Comparison of ENCODE assay signal across 24 cellular contexts in the genomic region with DNA sequence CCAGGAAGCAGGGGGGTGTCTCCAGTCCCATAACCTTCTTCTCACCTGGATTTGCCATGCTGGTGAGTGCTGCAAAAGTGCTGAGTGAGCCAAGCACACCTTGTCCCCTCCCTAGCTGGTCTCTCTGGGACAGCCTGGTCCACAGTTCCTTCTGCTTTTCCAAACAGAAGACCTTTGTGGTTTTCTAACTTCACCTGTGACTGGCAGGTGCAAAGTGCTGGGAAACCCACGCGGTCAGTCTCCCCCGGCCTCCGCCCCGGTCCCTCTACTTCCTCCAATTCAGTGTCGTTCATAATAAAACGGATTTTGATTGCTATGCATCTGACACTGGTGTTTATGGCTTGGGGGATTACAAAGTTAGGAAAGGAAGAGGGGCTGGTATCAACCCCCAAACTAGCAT. TPM values are rescaled to one million over a fixed set of nuclear protein-coding genes. Genes with fewer than 3 reads are reported as not detected.
DNase-seq lines count a peak whose midpoint lies in the region; ATAC-seq, FAIRE-seq and TF ChIP-seq lines count a peak whose summit lies in the region.
"Had no signal": no experiment of that assay in that cellular context is flagged by ENCODE, and none has a peak within 500 bp of the region (broad histone marks: within the 10 kb centered on the region; RNA-seq: fewer than 3 reads in every experiment).

No MANE protein-coding gene starts in this region.

- BruUV-seq in K562 (replicated peaks; lab: Mats Ljungman, UMichigan) (no TSS peak), A673 (replicated peaks; lab: Mats Ljungman, UMichigan) (no TSS peak)

- TF ChIP-seq CTCF in SK-N-SH (IDR thresholded peaks at IDR 0.05) (no peak), K562 (IDR thresholded peaks at IDR 0.05 in 2 of 3, conservative IDR thresholded peaks at IDR 0.05 in 1 of 3; ENCODE audit: insufficient read depth in 2 of 3, low read depth in 1 of 3, low read length in 3 of 3) (no peak), osteocyte (IDR thresholded peaks at IDR 0.05) (no peak), A673 (conservative IDR thresholded peaks at IDR 0.05; ENCODE audit: low read depth, low read length) (no peak)

- H3K27ac Mint-ChIP-seq in osteocyte (ENCODE audit: unreplicated experiment): no peak overlapping the region
- H3K27ac Mint-ChIP-seq: CD8-positive, alpha-beta T cell; H9 had no signal

- H4K20me1 ChIP-seq in SK-N-SH (ENCODE audit: insufficient read depth): no peaks in the 10 kb centered on the region
- H4K20me1 ChIP-seq in K562 (replicated peaks; ENCODE audit: control insufficient read depth, insufficient read depth, low read length): peaks cover 3% of the 10 kb centered on the region; the same call in 1 of the 2 replicates
- H4K20me1 ChIP-seq: BLaER1 had no signal

- in situ Hi-C loops in KBM-7 (cut with MboI; ENCODE audit: low pct_unique_long_range_greater_than_20kb, low sequenced_read_pairs): loop anchor here (25.0 kb wide), 1 partner anchor 271 kb away; no protein-coding TSS in a partner anchor
- in situ Hi-C loops in K562 (cut with MboI): loop anchor here (10.0 kb wide), 1 partner anchor 288 kb away; no protein-coding TSS in a partner anchor

- no peaks in the 10 kb centered on the region for H3K9me1 ChIP-seq in K562 (ENCODE audit: control insufficient read depth, insufficient read depth, low read length)

- 14% methylated on average over 7 of the region's 7 CpGs for WGBS in SK-N-SH (ENCODE audit: low lambda C conversion rate)
- 7% methylated on average over 7 of the region's 7 CpGs for WGBS in K562 (ENCODE audit: insufficient coverage, low coverage, missing lambda C conversion rate)

- H2AFZ ChIP-seq in SK-N-SH (ENCODE audit: low read depth) (no peak overlapping the region; the same call in 1 of the 2 replicates), K562 (ENCODE audit: low read depth, low read length) (no peak overlapping the region)
- H2AFZ ChIP-seq: GM23248 had no signal

- intact Hi-C loops in K562 (cut with micrococcal nuclease) (no loop called here), A673 (cut with micrococcal nuclease; ENCODE audit: unreplicated experiment) (loop anchor here (10.0 kb wide), 1 partner anchor 468 kb away; no protein-coding TSS in a partner anchor)

- TF ChIP-seq POLR2A in K562 (conservative IDR thresholded peaks at IDR 0.05) (no peak), GM12891 (IDR thresholded peaks at IDR 0.05; ENCODE audit: low read depth, low read length) (no peak)

- peak overlapping the region; percentile 67; the same call in 1 of the 2 replicates for H3K4me2 ChIP-seq in SK-N-SH
- H3K4me2 ChIP-seq in K562 (ENCODE audit: insufficient read depth, low read length): peak overlapping the region; percentile 43; the same call in 1 of the 2 replicates
- H3K4me2 ChIP-seq: A549, BLaER1 had no signal

- peaks cover 14% of the 10 kb centered on the region for H3K27me3 Mint-ChIP-seq in osteocyte (ENCODE audit: unreplicated experiment)

- H3K36me3 Mint-ChIP-seq in osteocyte (ENCODE audit: unreplicated experiment): no peaks in the 10 kb centered on the region
- H3K36me3 Mint-ChIP-seq: CD4-positive, CD25-positive, alpha-beta regulatory T cell; CD8-positive, alpha-beta T cell had no signal

- no peaks in the 10 kb centered on the region for H3F3A ChIP-seq in SK-N-SH (replicated peaks; ENCODE audit: insufficient read depth)

- TF ChIP-seq RAD21 in SK-N-SH (IDR thresholded peaks at IDR 0.05; ENCODE audit: low read length): no peak
- TF ChIP-seq RAD21 in K562 (CRISPR knock-in tag; conservative IDR thresholded peaks at IDR 0.05 in 1 of 2, IDR thresholded peaks at IDR 0.05 in 1 of 2): no peak

- H3K4me3 Mint-ChIP-seq in osteocyte (ENCODE audit: unreplicated experiment): no peak overlapping the region
- H3K4me3 Mint-ChIP-seq: CD4-positive, CD25-positive, alpha-beta regulatory T cell; CD8-positive, alpha-beta T cell; H9 had no signal

- H3K79me2 ChIP-seq in SK-N-SH (ENCODE audit: insufficient read depth): no peaks in the 10 kb centered on the region
- H3K79me2 ChIP-seq in K562 (ENCODE audit: control insufficient read depth, insufficient read depth, low read length): no peaks in the 10 kb centered on the region

- ATAC-seq in SK-N-SH treated with all-trans-retinoic acid at 6 μM for 48 hours (no peak), K562 (no peak), HG03565 (IDR thresholded peaks at IDR 0.05; ENCODE audit: unreplicated experiment) (no peak)
- ATAC-seq: A549; CD8-positive, alpha-beta T cell; HCT116 had no signal

- CTCF ChIA-PET in SK-N-SH (lab: Yijun Ruan, JAX): interaction anchor here (1.0 to 6.9 kb wide), 7 partner anchors 15 to 285 kb away, joined by 3 to 98 read pairs (median 41); a partner anchor contains a TSS
- CTCF ChIA-PET in K562 (lab: Yijun Ruan, JAX; ENCODE audit: low intra/inter-chr PET ratio): interaction anchor here (0.7 to 2.5 kb wide), 2 partner anchors 285 to 1927 kb away, joined by 3 to 9 read pairs; no protein-coding TSS in a partner anchor
- CTCF ChIA-PET in A673 (lab: Charles Lee): interaction anchor here (1.3 kb wide), 1 partner anchor 284 kb away, joined by 3 read pairs; no protein-coding TSS in a partner anchor

- FAIRE-seq in K562 (lab: Jason Lieb, UNC): no peak
- no peak for FAIRE-seq in GM12891 (lab: Jason Lieb, UNC)
- FAIRE-seq: A549, D721Med, GM12892 had no signal

- H3K9me2 ChIP-seq in SK-N-SH: no peaks in the 10 kb centered on the region

- POLR2A ChIA-PET in SK-N-SH (lab: Yijun Ruan, JAX) (no interaction called here), K562 (lab: Yijun Ruan, JAX) (interaction anchor here (0.5 kb wide), 1 partner anchor 464 kb away, joined by 4 read pairs; no protein-coding TSS in a partner anchor), A673 (lab: Charles Lee; ENCODE audit: low non-redundant PET) (no interaction called here)

- peak; percentile 30 for DNase-seq in SK-N-SH
- peak; percentile 71 for DNase-seq in KBM-7
- DNase-seq in K562 (ENCODE audit: extremely low read depth in 1 of 4, low spot score in 3 of 4): no peak
- DNase-seq in osteocyte (ENCODE audit: extremely low spot score, unreplicated experiment): peak; percentile 78
- DNase-seq in A673 (ENCODE audit: low spot score): no peak
- DNase-seq in GM12891 (ENCODE audit: insufficient read length, low spot score): no peak
- DNase-seq: 8988T; Caco-2; CD4-positive, CD25-positive, alpha-beta regulatory T cell; CD8-positive, alpha-beta T cell; DMS 273 treated with DMSO at 0.1 percent for 48 hours; DMS79; EL; GF-D8; GM23248; H9 had no signal

- H3K4me1 ChIP-seq in SK-N-SH (ENCODE audit: control insufficient read depth in 1 of 2, insufficient read depth in 2 of 2, low read depth in 1 of 2, low read length in 1 of 2): peaks cover 0 to 11% of the 10 kb centered on the region in 2 experiments; a peak in 1 of 4 replicates
- H3K4me1 ChIP-seq in K562 (replicated peaks in 1 of 2; ENCODE audit: control insufficient read depth in 2 of 2, insufficient read depth in 2 of 2, low read length in 2 of 2): peaks cover 14 to 18% of the 10 kb centered on the region in 2 experiments; a peak in 3 of 5 replicates
- no peaks in the 10 kb centered on the region for H3K4me1 ChIP-seq in A673 (ENCODE audit: insufficient read depth, low read length, poor library complexity, severe bottlenecking)
- H3K4me1 ChIP-seq: A549, Caco-2 had no signal

- H3K4me1 Mint-ChIP-seq in osteocyte (ENCODE audit: unreplicated experiment): peaks cover 3% of the 10 kb centered on the region
- H3K4me1 Mint-ChIP-seq: H9 had no signal

- TF ChIP-seq EP300 in SK-N-SH (IDR thresholded peaks at IDR 0.05; ENCODE audit: borderline replicate concordance in 1 of 2, low read depth in 1 of 2, low read length in 1 of 2): no peak
- TF ChIP-seq EP300 in K562 (IDR thresholded peaks at IDR 0.05; ENCODE audit: low read length): no peak

- H3K9me3 Mint-ChIP-seq in osteocyte (ENCODE audit: unreplicated experiment): no peaks in the 10 kb centered on the region
- H3K9me3 Mint-ChIP-seq: CD4-positive, CD25-positive, alpha-beta regulatory T cell; CD8-positive, alpha-beta T cell had no signal

- H3K27ac ChIP-seq in SK-N-SH (ENCODE audit: low read depth in 2 of 2, low read length in 1 of 2): no peak overlapping the region
- H3K27ac ChIP-seq in K562 (ENCODE audit: extremely low read depth, low read depth, low read length): no peak overlapping the region
- H3K27ac ChIP-seq in A673 (ENCODE audit: low read depth, low read length, poor library complexity, severe bottlenecking): no peak overlapping the region
- H3K27ac ChIP-seq: A549, BLaER1, C4-2B, GM23248 had no signal

- H3K36me3 ChIP-seq in SK-N-SH (replicated peaks in 1 of 2; ENCODE audit: control insufficient read depth in 1 of 2, insufficient read depth in 2 of 2, low read length in 1 of 2): no peaks in the 10 kb centered on the region
- H3K36me3 ChIP-seq in K562 (ENCODE audit: control insufficient read depth, insufficient read depth, low read length): no peaks in the 10 kb centered on the region
- no peaks in the 10 kb centered on the region for H3K36me3 ChIP-seq in A673 (ENCODE audit: insufficient read depth, low read length, poor library complexity, severe bottlenecking)
- H3K36me3 ChIP-seq: BLaER1 had no signal

- H3K9ac ChIP-seq in SK-N-SH (no peak overlapping the region), K562 (ENCODE audit: insufficient read depth in 1 of 2, low read depth in 2 of 2, low read length in 2 of 2) (0 out of 4 replicates have a peak overlapping the region, but pooled peaks of 1 of the 2 experiments have one; percentile 43)
- H3K9ac ChIP-seq: BLaER1, GM23248 had no signal

- no peaks in the 10 kb centered on the region for H3K9me3 ChIP-seq in SK-N-SH
- no peaks in the 10 kb centered on the region for H3K9me3 ChIP-seq in K562 (replicated peaks; ENCODE audit: control insufficient read depth, insufficient read depth, low read depth, low read length)
- H3K9me3 ChIP-seq in A673 (ENCODE audit: low read depth, low read length, poor library complexity, severe bottlenecking): no peaks in the 10 kb centered on the region
- H3K9me3 ChIP-seq: BLaER1, Caco-2 had no signal

- H3K27me3 ChIP-seq in SK-N-SH (ENCODE audit: insufficient read depth): peaks cover 36% of the 10 kb centered on the region
- H3K27me3 ChIP-seq in K562 (ENCODE audit: control insufficient read depth in 2 of 2, insufficient read depth in 2 of 2, low read length in 2 of 2): peaks cover 2 to 18% of the 10 kb centered on the region in 2 experiments; a peak in 3 of 5 replicates
- H3K27me3 ChIP-seq in A673 (replicated peaks; ENCODE audit: insufficient read depth, low read depth, low read length, poor library complexity): peaks cover 4% of the 10 kb centered on the region
- H3K27me3 ChIP-seq: BLaER1 had no signal

- H3K4me3 ChIP-seq in SK-N-SH (ENCODE audit: low read depth in 2 of 2, low read length in 1 of 2) (no peak overlapping the region; a peak in 1 of 4 replicates), K562 (no peak overlapping the region), A673 (ENCODE audit: low read depth, low read length, poor library complexity, severe bottlenecking) (no peak overlapping the region)
- H3K4me3 ChIP-seq: A549, BLaER1, GM23248 had no signal

RNA-seq across cellular contexts. Expression of a gene that starts 37.1 kb away (rescaled TPM):
- 2.5 and 3.7 TPM in 2 replicates for polyA plus RNA-seq in SK-N-SH (2012; rRNA removed)
- polyA plus RNA-seq in SK-N-SH (2012; cell fraction: cytosol; rRNA removed): 2.6 and 3.2 TPM in 2 replicates
- polyA plus RNA-seq in SK-N-SH (2012; cell fraction: nucleus; rRNA removed): 5.2 and 10.1 TPM in 2 replicates
- 14.1 and 39.5 TPM in 2 replicates for total RNA-seq in K562 (2011; cell fraction: chromatin; rRNA removed; ENCODE audit: low replicate concordance)
- total RNA-seq in K562 (2011; cell fraction: nucleolus; rRNA removed): 6.7 and 12.1 TPM in 2 replicates
- total RNA-seq in K562 (2011; cell fraction: nucleoplasm; rRNA removed): 15.7 and 16.5 TPM in 2 replicates
- total RNA-seq in K562 (2014; rRNA removed): 6.3 and 7.1 TPM in 2 replicates
- 12.7 and 15.9 TPM in 2 replicates for total RNA-seq in K562 (2014; rRNA removed; fragmentation: Illumina TruSeq; extraction: Trizol)
- total RNA-seq in K562 (2015; rRNA removed; fragmentation: Illumina TruSeq; extraction: Trizol): 11.7 and 13.2 TPM in 2 replicates
- total RNA-seq in K562 (2021): 9.8 and 11.2 TPM in 2 replicates
- polyA plus RNA-seq in K562 (2011; rRNA removed): 10.1 and 10.4 TPM in 2 replicates
- 1.2 and 2.8 TPM in 2 replicates for polyA plus RNA-seq in K562 (2011; cell fraction: cytosol; rRNA removed)
- polyA plus RNA-seq in K562 (2011; cell fraction: nucleus; rRNA removed): 12.3 and 16.5 TPM in 2 replicates
- polyA plus RNA-seq in K562 (2012): 6.3 and 7.0 TPM in 2 replicates
- polyA plus RNA-seq in K562 (2014; fragmentation: Illumina TruSeq; extraction: Trizol): 8.9 and 10.2 TPM in 2 replicates
- 1 to 10 TPM; 2.7 to 3.3 TPM for polyA plus RNA-seq in K562 (2014; fragmentation: Nextera tagmentation; extraction: Ambion mirVana)
- 5.6 and 7.4 TPM in 2 replicates for polyA plus RNA-seq in K562 (2014; rRNA removed)
- polyA minus RNA-seq in K562 (2011; rRNA and poly(A)+ RNA removed): 22.4 and 32.1 TPM in 2 replicates
- polyA minus RNA-seq in K562 (2011; cell fraction: cytosol; rRNA and poly(A)+ RNA removed): 7.4 and 8.3 TPM in 2 replicates
- polyA minus RNA-seq in K562 (2011; cell fraction: nucleus; rRNA and poly(A)+ RNA removed): 11.3 and 21.8 TPM in 2 replicates
- 13.0 and 13.6 TPM in 2 replicates for total RNA-seq in osteocyte
- 15.7 and 17.3 TPM in 2 replicates for total RNA-seq in A673 (2021)
- polyA plus RNA-seq in GM12891 (2012; ENCODE audit: low read depth, missing spikeins): 4.8 TPM

Comparison
In these comparisons a context has a peak if more than half of its experiments do, and no peak if none do; other contexts are left out.
1. DNase-seq: peak in SK-N-SH (single experiment), KBM-7 (single experiment) and osteocyte (single experiment); none in K562 (0 of 4), A673 (single experiment) and GM12891 (single experiment).